25 cellular contexts compared by ENCODE assay signal in the genomic region with DNA sequence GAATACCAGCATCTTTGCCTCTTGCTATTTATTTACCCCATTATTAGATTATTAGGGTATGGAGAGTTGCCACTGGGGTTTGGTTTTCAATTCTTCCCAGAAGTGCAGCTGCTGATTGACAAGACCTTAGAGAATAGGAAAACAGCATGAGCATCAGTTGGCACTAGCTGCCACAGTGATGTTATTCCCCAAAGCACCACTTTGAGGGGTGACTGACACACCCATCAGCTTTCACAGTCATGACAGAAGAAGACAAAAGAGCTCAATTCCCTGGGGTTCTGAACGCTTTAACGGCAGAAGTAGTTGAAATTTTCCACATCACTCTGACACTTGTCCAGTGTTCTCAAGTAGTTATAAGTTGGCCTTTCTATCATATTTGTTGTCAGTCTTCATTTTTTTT. TPM values are rescaled to one million over a fixed set of nuclear protein-coding genes. Genes with fewer than 3 reads are reported as not detected.
DNase-seq lines count a peak whose midpoint lies in the region; ATAC-seq and TF ChIP-seq lines count a peak whose summit lies in the region.
"Had no signal": no experiment of that assay in that cellular context is flagged by ENCODE, and none has a peak within 500 bp of the region (broad histone marks: within the 10 kb centered on the region; RNA-seq: fewer than 3 reads in every experiment).

No MANE protein-coding gene starts in this region.

- TF ChIP-seq CTCF in A673 (conservative IDR thresholded peaks at IDR 0.05; ENCODE audit: low read depth, low read length) (no peak), OCI-LY7 (conservative IDR thresholded peaks at IDR 0.05; ENCODE audit: low read length) (no peak), psoas muscle (IDR thresholded peaks at IDR 0.05) (no peak)

- no peak overlapping the region for H4K91ac ChIP-seq in neuronal stem cell (ENCODE audit: low read depth, low read length, poor library complexity)

- peak; percentile 32 for DNase-seq in A673 (ENCODE audit: low spot score)
- DNase-seq in OCI-LY7 (ENCODE audit: low spot score), result peak; percentile 1
- DNase-seq in neuronal stem cell (ENCODE audit: low spot score), result no peak
- no peak for DNase-seq in psoas muscle
- DNase-seq in kidney tubule cell (ENCODE audit: low spot score), result no peak
- DNase-seq in activated CD4-positive, alpha-beta T cell treated with anti-CD3 and anti-CD28 coated beads, Interleukin-2, amount 50 U/mL, for 48 hours, result no peak
- DNase-seq: 8988T; AML-193; C1 segment of cervical spinal cord; Caco-2; Calu3; CD4-positive, alpha-beta memory T cell; CD4-positive, CD25-positive, alpha-beta regulatory T cell; CD8-positive, alpha-beta memory T cell; DMS 273 treated with DMSO at 0.1 percent for 48 hours; DMS153; DMS53; DMS79; DND-41; EL; GDM1 had no signal

- no peaks in the 10 kb centered on the region for H3K9me2 ChIP-seq in OCI-LY7 (ENCODE audit: insufficient read depth, low read length)

- WGBS in neuronal stem cell (ENCODE audit: extremely low coverage in 2 of 2, insufficient read length in 2 of 2, insufficient replicate concordance in 1 of 2), 2 donors, result no CpG with 5 or more reads among the region's 2 CpGs
- 22 to 30% (median 26%) methylated on average over 2 of the region's 2 CpGs for WGBS in psoas muscle, 3 donors

- H3K27ac ChIP-seq in A673 (ENCODE audit: low read depth, low read length, poor library complexity, severe bottlenecking), result no peak overlapping the region
- H3K27ac ChIP-seq in BLaER1, result no peak overlapping the region
- no peak overlapping the region for H3K27ac ChIP-seq in OCI-LY7 (ENCODE audit: low read depth, low read length, poor library complexity, severe bottlenecking)
- no peak overlapping the region for H3K27ac ChIP-seq in neuronal stem cell (replicated peaks; ENCODE audit: low read length)
- no peak overlapping the region for H3K27ac ChIP-seq in psoas muscle

- CTCF ChIA-PET in A673 (lab: Charles Lee), result no interaction called here
- CTCF ChIA-PET in OCI-LY7 (lab: Charles Lee; ENCODE audit: unreplicated experiment), result no interaction called here

- no peak overlapping the region for H2BK12ac ChIP-seq in neuronal stem cell (ENCODE audit: low read length)

- peak overlapping the region; percentile 31 for H3K4me2 ChIP-seq in BLaER1
- H3K4me2 ChIP-seq in OCI-LY7 (ENCODE audit: low read length), result no peak overlapping the region
- no peak overlapping the region for H3K4me2 ChIP-seq in neuronal stem cell (ENCODE audit: insufficient read depth, low read length, poor library complexity, severe bottlenecking)

- H3K9ac ChIP-seq in BLaER1 (no peak overlapping the region), neuronal stem cell (ENCODE audit: low read depth, low read length, poor library complexity) (no peak overlapping the region)

- no peak overlapping the region for H3K23ac ChIP-seq in neuronal stem cell (ENCODE audit: low read depth, low read length, poor library complexity)

- H4K20me1 ChIP-seq in BLaER1 (no peaks in the 10 kb centered on the region), OCI-LY7 (ENCODE audit: insufficient read depth, low read length) (no peaks in the 10 kb centered on the region)

- no peak overlapping the region for H3K4me3 ChIP-seq in A673 (ENCODE audit: low read depth, low read length, poor library complexity, severe bottlenecking)
- H3K4me3 ChIP-seq in BLaER1, result no peak overlapping the region
- no peak overlapping the region for H3K4me3 ChIP-seq in OCI-LY7 (ENCODE audit: low read depth, low read length, poor library complexity, severe bottlenecking)
- no peak overlapping the region for H3K4me3 ChIP-seq in neuronal stem cell (ENCODE audit: low read length in 2 of 2)
- no peak overlapping the region for H3K4me3 ChIP-seq in psoas muscle
- H3K4me3 ChIP-seq: GM12878 had no signal

- H3K36me3 ChIP-seq in A673 (ENCODE audit: insufficient read depth, low read length, poor library complexity, severe bottlenecking), result no peaks in the 10 kb centered on the region
- no peaks in the 10 kb centered on the region for H3K36me3 ChIP-seq in BLaER1
- no peaks in the 10 kb centered on the region for H3K36me3 ChIP-seq in OCI-LY7 (ENCODE audit: insufficient read depth, low read length)
- H3K36me3 ChIP-seq in neuronal stem cell (replicated peaks in 1 of 2; ENCODE audit: control insufficient read depth in 2 of 2, insufficient read depth in 2 of 2, low read length in 2 of 2), result no peaks in the 10 kb centered on the region
- no peaks in the 10 kb centered on the region for H3K36me3 ChIP-seq in psoas muscle (ENCODE audit: insufficient read depth in 1 of 2, low read depth in 1 of 2)

- no peaks in the 10 kb centered on the region for H3K4me1 ChIP-seq in A673 (ENCODE audit: insufficient read depth, low read length, poor library complexity, severe bottlenecking)
- H3K4me1 ChIP-seq in BLaER1, result peaks cover 9% of the 10 kb centered on the region
- no peaks in the 10 kb centered on the region for H3K4me1 ChIP-seq in OCI-LY7 (ENCODE audit: insufficient read depth, low read length, poor library complexity, severe bottlenecking)
- no peaks in the 10 kb centered on the region for H3K4me1 ChIP-seq in neuronal stem cell (ENCODE audit: control insufficient read depth in 2 of 2, insufficient read depth in 1 of 2, low read depth in 1 of 2, low read length in 2 of 2)
- no peaks in the 10 kb centered on the region for H3K4me1 ChIP-seq in psoas muscle
- H3K4me1 ChIP-seq: Caco-2 had no signal

- H2BK120ac ChIP-seq in neuronal stem cell (ENCODE audit: low read depth, low read length), result no peak overlapping the region

- BruUV-seq in A673 (replicated peaks; lab: Mats Ljungman, UMichigan) (no TSS peak), OCI-LY7 (replicated peaks; lab: Mats Ljungman, UMichigan) (no TSS peak)

- H2BK5ac ChIP-seq in neuronal stem cell (ENCODE audit: low read length), result no peak overlapping the region

- H2AFZ ChIP-seq in OCI-LY7 (ENCODE audit: low read length) (no peak overlapping the region), neuronal stem cell (ENCODE audit: low read length) (no peak overlapping the region)

- no peak for ATAC-seq in psoas muscle
- no peak for ATAC-seq in GM19467 (IDR thresholded peaks at IDR 0.05; ENCODE audit: unreplicated experiment)
- ATAC-seq: GM12878 had no signal

- H3K4ac ChIP-seq in neuronal stem cell (ENCODE audit: low read length), result no peak overlapping the region

- no peak overlapping the region for H2AK5ac ChIP-seq in neuronal stem cell (ENCODE audit: low read depth, low read length)

- H3K18ac ChIP-seq in neuronal stem cell (ENCODE audit: low read length), result no peak overlapping the region

- H2BK15ac ChIP-seq in neuronal stem cell (ENCODE audit: low read length), result no peak overlapping the region

- H3K9me3 ChIP-seq in A673 (ENCODE audit: low read depth, low read length, poor library complexity, severe bottlenecking), result no peaks in the 10 kb centered on the region
- peaks cover 14% of the 10 kb centered on the region for H3K9me3 ChIP-seq in BLaER1
- no peaks in the 10 kb centered on the region for H3K9me3 ChIP-seq in OCI-LY7 (ENCODE audit: low read length)
- H3K9me3 ChIP-seq in neuronal stem cell (replicated peaks in 1 of 2; ENCODE audit: control insufficient read depth in 2 of 2, insufficient read depth in 1 of 2, low read depth in 1 of 2, low read length in 2 of 2), result no peaks in the 10 kb centered on the region
- H3K9me3 ChIP-seq in psoas muscle, result no peaks in the 10 kb centered on the region
- H3K9me3 ChIP-seq: Caco-2 had no signal

- no peaks in the 10 kb centered on the region for H3K79me2 ChIP-seq in OCI-LY7 (ENCODE audit: insufficient read depth, low read depth, low read length)

- peak overlapping the region; percentile 21 for H3K14ac ChIP-seq in neuronal stem cell (ENCODE audit: low read length)

- intact Hi-C loops in A673 (cut with micrococcal nuclease; ENCODE audit: unreplicated experiment), result no loop called here
- intact Hi-C loops in OCI-LY7 (cut with micrococcal nuclease; ENCODE audit: unreplicated experiment), result no loop called here
- intact Hi-C loops in psoas muscle (cut with DNase I), result no loop called here

- H4K8ac ChIP-seq in neuronal stem cell (ENCODE audit: low read depth, low read length), result no peak overlapping the region

- H3K79me1 ChIP-seq in neuronal stem cell (ENCODE audit: low read depth, low read length), result no peaks in the 10 kb centered on the region

- POLR2A ChIA-PET in A673 (lab: Charles Lee; ENCODE audit: low non-redundant PET) (no interaction called here), OCI-LY7 (lab: Charles Lee) (interaction anchor here (0.6 kb wide), 1 partner anchor 244 kb away, joined by 6 read pairs; no protein-coding TSS in a partner anchor)

- H3K27me3 ChIP-seq in A673 (replicated peaks; ENCODE audit: insufficient read depth, low read depth, low read length, poor library complexity) (no peaks in the 10 kb centered on the region), BLaER1 (no peaks in the 10 kb centered on the region), neuronal stem cell (ENCODE audit: control insufficient read depth in 3 of 3, insufficient read depth in 3 of 3, low read depth in 1 of 3, low read length in 3 of 3) (no peaks in the 10 kb centered on the region), psoas muscle (ENCODE audit: insufficient read depth in 3 of 3, low read length in 2 of 3) (no peaks in the 10 kb centered on the region)

RNA-seq across cellular contexts. Expression of a gene that starts 55.0 kb away (rescaled TPM):
- 1.6 and 2.2 TPM in 2 replicates for total RNA-seq in A673 (2021)
- total RNA-seq in OCI-LY7 (2014; rRNA removed; shearing (Covaris generic)), result 2.7 and 5.2 TPM in 2 replicates
- total RNA-seq in OCI-LY7 (2022), result 2.0 and 2.4 TPM in 2 replicates
- polyA plus RNA-seq in neuronal stem cell (2013, experiment 1 of 2), result 0.42 TPM
- polyA plus RNA-seq in neuronal stem cell (2013, experiment 2 of 2), result 0.73 TPM
- 10 to 100 TPM in 2 of 4 donors, 1 to 10 TPM in 2; 7.5 to 17.9 (median 13.1) TPM for total RNA-seq in psoas muscle
- polyA plus RNA-seq in psoas muscle, result 1 to 10 TPM in 2 of 3 donors, under 1 TPM in 1; 0.70 to 3.6 (median 1.3) TPM
- total RNA-seq: G401 had no signal

Comparison
In these comparisons a context has a peak if more than half of its experiments do, and no peak if none do; other contexts are left out.
1. DNase-seq: peak in A673 (single experiment) and OCI-LY7 (single experiment); none in neuronal stem cell (single experiment), psoas muscle (0 of 2), kidney tubule cell (single experiment) and activated CD4-positive, alpha-beta T cell treated with anti-CD3 and anti-CD28 coated beads, Interleukin-2, amount 50 U/mL, for 48 hours (0 of 2).